In genomic region chr7:89738549-89738948, GRCh38 we compare ENCODE assay signal across 28 cellular contexts.
"Had no signal": no experiment of that assay in that cellular context is flagged by ENCODE, and none has a peak within 500 bp of the region (broad histone marks: within the 10 kb centered on the region; RNA-seq: fewer than 3 reads in every experiment).

No MANE protein-coding gene starts in this region.

- DNase-seq: colonic mucosa; cortex of kidney; dermis blood vessel endothelial cell; dorsolateral prefrontal cortex; effector CD4-positive, alpha-beta T cell; effector CD8-positive, alpha-beta T cell; effector memory CD4-positive, alpha-beta T cell; effector memory CD8-positive, alpha-beta T cell; endodermal cell; erythroblast; esophagus squamous epithelium; foreskin fibroblast; foreskin keratinocyte; foreskin melanocyte; gastrocnemius medialis; glutamatergic neuron; head of caudate nucleus; heart left ventricle; heart right ventricle had no signal

- FAIRE-seq: colon, endometrium, endothelial cell of umbilical vein, frontal cortex had no signal

- H3K4me3 ChIP-seq: colonic mucosa, coronary artery, dorsolateral prefrontal cortex, esophagus muscularis mucosa, esophagus squamous epithelium, gastrocnemius medialis, gastroesophageal sphincter, heart left ventricle, heart right ventricle had no signal

- H3K9me3 ChIP-seq: colonic mucosa, esophagus muscularis mucosa, esophagus squamous epithelium, gastrocnemius medialis, gastroesophageal sphincter, heart left ventricle had no signal

- H3K4me1 ChIP-seq: colonic mucosa, esophagus muscularis mucosa, esophagus squamous epithelium, foreskin keratinocyte, gastrocnemius medialis, gastroesophageal sphincter, heart left ventricle, heart right ventricle had no signal

- ATAC-seq: effector memory CD8-positive, alpha-beta T cell; esophagus mucosa; foreskin keratinocyte; gastrocnemius medialis; gastroesophageal sphincter; heart left ventricle; heart right ventricle had no signal

- H3K27ac ChIP-seq: colonic mucosa, coronary artery, dorsolateral prefrontal cortex, epithelial cell of prostate, esophagus muscularis mucosa, esophagus squamous epithelium, foreskin keratinocyte, gastrocnemius medialis, gastroesophageal sphincter, heart left ventricle, heart right ventricle had no signal

- H3K27me3 ChIP-seq: colonic mucosa, dorsolateral prefrontal cortex, esophagus muscularis mucosa, esophagus squamous epithelium, foreskin keratinocyte, gastrocnemius medialis, gastroesophageal sphincter, heart left ventricle, heart right ventricle had no signal

- H3K36me3 ChIP-seq: colonic mucosa, esophagus muscularis mucosa, esophagus squamous epithelium, gastrocnemius medialis, gastroesophageal sphincter, heart left ventricle, heart right ventricle had no signal
